ENCODE assay signal across 27 cellular contexts in the genomic region with DNA sequence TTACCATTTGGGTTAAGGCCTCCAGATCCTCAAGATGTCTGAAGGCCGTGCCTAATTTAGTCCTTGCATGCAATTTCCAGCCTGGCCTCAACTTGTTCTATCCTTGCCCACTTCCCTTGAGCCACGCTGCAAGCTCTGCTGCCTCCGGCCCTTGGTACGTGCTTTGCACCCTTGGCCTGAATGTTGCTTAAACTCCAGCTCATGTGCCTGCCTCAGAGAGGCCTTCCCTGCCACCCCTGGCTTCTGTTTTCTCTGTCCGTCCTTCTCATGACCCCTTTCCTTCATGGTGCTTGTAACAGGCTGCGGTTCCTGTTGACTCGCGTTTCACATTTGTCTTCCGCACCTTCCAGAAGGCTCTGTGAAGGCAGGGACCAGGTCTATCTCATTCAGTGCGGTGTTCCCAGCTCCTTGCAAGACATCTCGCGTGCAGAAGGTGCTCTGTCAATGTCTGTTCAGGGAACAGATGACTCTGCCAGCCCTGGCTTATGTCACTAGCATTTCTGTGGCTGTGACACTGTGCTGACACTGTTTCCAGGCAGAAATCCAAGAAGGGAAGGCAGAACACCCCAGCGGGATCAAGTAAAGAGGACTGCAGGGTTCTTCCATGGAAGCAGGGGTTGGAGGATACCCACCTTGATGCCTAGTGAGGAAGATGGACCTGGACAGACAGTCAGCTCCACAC.
DNase-seq lines count a peak whose midpoint lies in the region; ATAC-seq and TF ChIP-seq lines count a peak whose summit lies in the region.
"Had no signal": no experiment of that assay in that cellular context is flagged by ENCODE, and none has a peak within 500 bp of the region (broad histone marks: within the 10 kb centered on the region; RNA-seq: fewer than 3 reads in every experiment).

No MANE protein-coding gene starts in this region.

- H3K27me3 Mint-ChIP-seq in brain: peaks cover 9% of the 10 kb centered on the region

- in situ Hi-C loops in G401 (cut with HindIII; ENCODE audit: low sequenced_read_pairs): no loop called here

- H3K4me3 ChIP-seq in psoas muscle (no peak overlapping the region), coronary artery (no peak overlapping the region)
- H3K4me3 ChIP-seq: gastroesophageal sphincter, left lung, SK-N-MC had no signal

- no peaks in the 10 kb centered on the region for H3K4me1 ChIP-seq in psoas muscle
- H3K4me1 ChIP-seq: gastroesophageal sphincter, left lung had no signal

- TF ChIP-seq CTCF in brain (conservative IDR thresholded peaks at IDR 0.05): no peak
- no peak for TF ChIP-seq CTCF in psoas muscle (IDR thresholded peaks at IDR 0.05)
- TF ChIP-seq CTCF in coronary artery (IDR thresholded peaks at IDR 0.05): no peak

- H3K36me3 ChIP-seq in psoas muscle (ENCODE audit: insufficient read depth in 1 of 2, low read depth in 1 of 2): no peaks in the 10 kb centered on the region
- H3K36me3 ChIP-seq: left lung had no signal

- no peak overlapping the region for H3K4me3 Mint-ChIP-seq in brain
- H3K4me3 Mint-ChIP-seq: activated CD8-positive, alpha-beta T cell treated with anti-CD3 and anti-CD28 coated beads for 36 hours; activated T-helper 1 cell treated with anti-CD3 and anti-CD28 coated beads, Interleukin-12 subunit alpha, Interleukin-12 subunit beta, Interleukin-2, Interleukin-4 antibody, amounts not matched to agents 30 ng/mL and 10 ng/mL and 1 ng/mL, durations not matched to agents 14 hours and 24 hours and 36 hours; CD14-positive monocyte; naive B cell; T-helper 17 cell had no signal

- H3K27ac ChIP-seq in psoas muscle (no peak overlapping the region), coronary artery (no peak overlapping the region)
- H3K27ac ChIP-seq: gastroesophageal sphincter, left lung, SK-N-MC had no signal

- H3K9me3 ChIP-seq in psoas muscle: no peaks in the 10 kb centered on the region

- no peaks in the 10 kb centered on the region for H3K27me3 ChIP-seq in psoas muscle (ENCODE audit: insufficient read depth in 3 of 3, low read length in 2 of 3)

- no peaks in the 10 kb centered on the region for H3K4me1 Mint-ChIP-seq in brain
- H3K4me1 Mint-ChIP-seq: CD14-positive monocyte, naive B cell, T-helper 17 cell had no signal

- peaks cover 20 to 41% (median 29%) of the 10 kb centered on the region in 5 experiments for H3K9me3 Mint-ChIP-seq in brain

- intact Hi-C loops in left ventricle myocardium superior (cut with micrococcal nuclease) (no loop called here), psoas muscle (cut with DNase I) (no loop called here)

- WGBS in psoas muscle, 3 donors: 67 to 76% (median 69%) methylated on average over 13 of the region's 13 CpGs

- peaks cover 74% of the 10 kb centered on the region for H3K36me3 Mint-ChIP-seq in brain
- H3K36me3 Mint-ChIP-seq: CD14-positive monocyte had no signal

- DNase-seq in G401 (ENCODE audit: low spot score): peak; percentile 80
- DNase-seq in left ventricle myocardium superior: no peak
- DNase-seq in psoas muscle: peak in 1 of 2 donors; percentile 32
- no peak for DNase-seq in NCI-H345 treated with DMSO at 0.1 percent for 48 hours (lab: John Stamatoyannopoulos, UW; ENCODE audit: unreplicated experiment)
- DNase-seq in coronary artery (ENCODE audit: low spot score): no peak
- no peak for DNase-seq in NCI-H526 treated with DMSO at 0.1 percent for 48 hours (lab: John Stamatoyannopoulos, UW)
- DNase-seq: activated CD4-positive, CD25-positive, alpha-beta regulatory T cell treated with anti-CD3 and anti-CD28 coated beads, Interleukin-2, amount 50 U/mL, for 72 hours; activated CD8-positive, alpha-beta memory T cell treated with anti-CD3 and anti-CD28 coated beads, Interleukin-2, amount 50 U/mL, for 48 hours; activated CD8-positive, alpha-beta T cell treated with anti-CD3 and anti-CD28 coated beads for 36 hours; activated naive CD4-positive, alpha-beta T cell treated with Interleukin-2 at 50 U/mL for 16 hours; cerebellar nuclear complex; DND-41; left lung; naive B cell; NCI-H187; NCI-H2171; NCI-H510A; OCI-M1; small intestine; stimulated activated naive CD4-positive, alpha-beta T cell; T-helper 17 cell had no signal

- ATAC-seq in left ventricle myocardium superior (peak; percentile 93), psoas muscle (peak; percentile 80 to 94 (median 87)), GM21367 (IDR thresholded peaks at IDR 0.05; ENCODE audit: unreplicated experiment) (no peak)
- ATAC-seq: activated CD8-positive, alpha-beta T cell treated with anti-CD3 and anti-CD28 coated beads for 36 hours; gastroesophageal sphincter; left lung; T-helper 17 cell had no signal

- H3K27ac Mint-ChIP-seq in brain: peak overlapping the region in 3 of 5 experiments; percentile 54 to 90 (median 79)
- H3K27ac Mint-ChIP-seq: activated CD8-positive, alpha-beta T cell treated with anti-CD3 and anti-CD28 coated beads for 36 hours; activated T-helper 1 cell treated with anti-CD3 and anti-CD28 coated beads, Interleukin-12 subunit alpha, Interleukin-12 subunit beta, Interleukin-2, Interleukin-4 antibody, amounts not matched to agents 30 ng/mL and 10 ng/mL and 1 ng/mL, durations not matched to agents 14 hours and 24 hours and 36 hours; CD14-positive monocyte; T-helper 17 cell had no signal
